In genomic region chr19:15461694-15462093, GRCh38 we compare ENCODE assay signal across 16 cellular contexts. TPM values are rescaled to one million over a fixed set of nuclear protein-coding genes. Genes with fewer than 3 reads are reported as not detected.
A peak's percentile ranks its signal among the peaks of the same experiment; 100 is the strongest.
DNase-seq lines count a peak whose midpoint lies in the region; ATAC-seq and TF ChIP-seq lines count a peak whose summit lies in the region.
"Had no signal": no experiment of that assay in that cellular context is flagged by ENCODE, and none has a peak within 500 bp of the region (broad histone marks: within the 10 kb centered on the region; RNA-seq: fewer than 3 reads in every experiment).

No MANE protein-coding gene starts in this region.

- H3K9me3 Mint-ChIP-seq in activated T-cell treated with anti-CD3 and anti-CD28 coated beads, Interleukin-2, amount 50 U/mL, for 72 hours = no peaks in the 10 kb centered on the region
- no peaks in the 10 kb centered on the region for H3K9me3 Mint-ChIP-seq in activated CD8-positive, alpha-beta T cell treated with anti-CD3 and anti-CD28 coated beads, Interleukin-2, amount 10 ng/mL, durations not matched to agents 7 days and 5 days (ENCODE audit: insufficient read depth)
- H3K9me3 Mint-ChIP-seq: mesothelial cell of epicardium had no signal

- H3K9me3 ChIP-seq in osteoblast (ENCODE audit: low read depth, low read length) = no peaks in the 10 kb centered on the region
- H3K9me3 ChIP-seq: tibial nerve had no signal

- H3K27ac Mint-ChIP-seq in activated T-cell treated with anti-CD3 and anti-CD28 coated beads, Interleukin-2, amount 50 U/mL, for 72 hours = peak overlapping the region; percentile 88
- peak overlapping the region; percentile 67 for H3K27ac Mint-ChIP-seq in activated CD8-positive, alpha-beta T cell treated with anti-CD3 and anti-CD28 coated beads, Interleukin-2, amount 10 ng/mL, durations not matched to agents 7 days and 5 days
- H3K27ac Mint-ChIP-seq: mesothelial cell of epicardium had no signal

- no peak for TF ChIP-seq CTCF in osteoblast (IDR thresholded peaks at IDR 0.05; ENCODE audit: extremely low read depth, low read depth, low read length)

- peaks cover under 1% of the 10 kb centered on the region for H3K4me1 ChIP-seq in osteoblast (ENCODE audit: insufficient read depth, low read length)

- H3K79me2 ChIP-seq in osteoblast (ENCODE audit: insufficient read depth, low read length) = no peaks in the 10 kb centered on the region

- no peak for DNase-seq in activated T-cell treated with anti-CD3 and anti-CD28 coated beads, Interleukin-2, amount 50 U/mL, for 72 hours
- no peak for DNase-seq in activated T-cell treated with anti-CD3 and anti-CD28 coated beads for 4 hours
- no peak for DNase-seq in activated CD8-positive, alpha-beta T cell treated with anti-CD3 and anti-CD28 coated beads, Interleukin-2, amount 10 ng/mL, durations not matched to agents 7 days and 5 days
- DNase-seq in osteoblast (ENCODE audit: insufficient read length, low spot score, missing footprints) = peak; percentile 61
- DNase-seq: DMS153; NCI-H1105 treated with DMSO at 0.1 percent for 48 hours; NCI-H2227 treated with DMSO at 0.1 percent for 48 hours; occipital lobe; stimulated activated CD4-positive, alpha-beta T cell treated with anti-CD3 and anti-CD28 coated beads, Interleukin-2, amount 100 ng/mL, for 48 hours; SW 1271 had no signal

- ATAC-seq in activated T-cell treated with anti-CD3 and anti-CD28 coated beads, Interleukin-2, amount 50 U/mL, for 72 hours (replicated peaks in 1 of 2) = no peak
- ATAC-seq in activated CD8-positive, alpha-beta T cell treated with anti-CD3 and anti-CD28 coated beads, Interleukin-2, amount 10 ng/mL, durations not matched to agents 7 days and 5 days = no peak
- ATAC-seq in HG03378 (IDR thresholded peaks at IDR 0.05; ENCODE audit: unreplicated experiment) (no peak), GM21390 (IDR thresholded peaks at IDR 0.05; ENCODE audit: unreplicated experiment) (no peak)

- CTCF ChIA-PET in activated CD8-positive, alpha-beta T cell treated with anti-CD3 and anti-CD28 coated beads, Interleukin-2, amount 10 ng/mL, durations not matched to agents 7 days and 5 days (lab: Charles Lee) = interaction anchor here (0.7 to 2.5 kb wide), 3 partner anchors 42 to 94 kb away, joined by 3 to 36 read pairs (median 5); partner anchors contain the start of gene AKAP8L

- H3K27me3 ChIP-seq in osteoblast (ENCODE audit: insufficient read depth, low read length) = peaks cover 29% of the 10 kb centered on the region

- no peak overlapping the region for H2AFZ ChIP-seq in osteoblast (ENCODE audit: low read length)

- H3K4me3 ChIP-seq in osteoblast (ENCODE audit: insufficient read depth, low read length) = no peak overlapping the region
- H3K4me3 ChIP-seq: tibial nerve had no signal

- peaks cover 9 to 14% of the 10 kb centered on the region in 2 donors for H3K36me3 Mint-ChIP-seq in activated T-cell treated with anti-CD3 and anti-CD28 coated beads, Interleukin-2, amount 50 U/mL, for 72 hours (ENCODE audit: insufficient read depth in 2 of 2)
- H3K36me3 Mint-ChIP-seq in activated CD8-positive, alpha-beta T cell treated with anti-CD3 and anti-CD28 coated beads, Interleukin-2, amount 10 ng/mL, durations not matched to agents 7 days and 5 days (ENCODE audit: low read depth) = peaks cover 55% of the 10 kb centered on the region
- H3K36me3 Mint-ChIP-seq: mesothelial cell of epicardium had no signal

- peak overlapping the region; percentile 24 to 98 for H3K4me3 Mint-ChIP-seq in activated T-cell treated with anti-CD3 and anti-CD28 coated beads, Interleukin-2, amount 50 U/mL, for 72 hours
- H3K4me3 Mint-ChIP-seq in activated CD8-positive, alpha-beta T cell treated with anti-CD3 and anti-CD28 coated beads, Interleukin-2, amount 10 ng/mL, durations not matched to agents 7 days and 5 days = peak overlapping the region; percentile 90
- H3K4me3 Mint-ChIP-seq: mesothelial cell of epicardium had no signal

- H3K4me2 ChIP-seq in osteoblast (ENCODE audit: insufficient read depth, low read length) = no peak overlapping the region

- H3K36me3 ChIP-seq in osteoblast (ENCODE audit: insufficient read depth, low read length) = no peaks in the 10 kb centered on the region
- H3K36me3 ChIP-seq: tibial nerve had no signal

- H3K27me3 Mint-ChIP-seq in activated T-cell treated with anti-CD3 and anti-CD28 coated beads, Interleukin-2, amount 50 U/mL, for 72 hours (ENCODE audit: low read depth) = no peaks in the 10 kb centered on the region
- H3K27me3 Mint-ChIP-seq in activated CD8-positive, alpha-beta T cell treated with anti-CD3 and anti-CD28 coated beads, Interleukin-2, amount 10 ng/mL, durations not matched to agents 7 days and 5 days (ENCODE audit: low read depth) = no peaks in the 10 kb centered on the region

- H3K27ac ChIP-seq in osteoblast (ENCODE audit: low read depth, low read length) = no peak overlapping the region
- H3K27ac ChIP-seq: RWPE1, tibial nerve had no signal

- POLR2A ChIA-PET in activated CD8-positive, alpha-beta T cell treated with anti-CD3 and anti-CD28 coated beads, Interleukin-2, amount 10 ng/mL, durations not matched to agents 7 days and 5 days (lab: Charles Lee) = interaction anchor here (0.6 to 2.9 kb wide), 2 partner anchors 11 to 53 kb away, joined by 3 to 22 read pairs; partner anchors contain the start of gene WIZ

- H4K20me1 ChIP-seq in osteoblast (ENCODE audit: insufficient read depth, low read length) = no peaks in the 10 kb centered on the region

- H3K4me1 Mint-ChIP-seq in activated T-cell treated with anti-CD3 and anti-CD28 coated beads, Interleukin-2, amount 50 U/mL, for 72 hours (ENCODE audit: low read depth) = peaks cover 41% of the 10 kb centered on the region
- H3K4me1 Mint-ChIP-seq in activated CD8-positive, alpha-beta T cell treated with anti-CD3 and anti-CD28 coated beads, Interleukin-2, amount 10 ng/mL, durations not matched to agents 7 days and 5 days (ENCODE audit: low read depth) = peaks cover 48% of the 10 kb centered on the region
- H3K4me1 Mint-ChIP-seq: mesothelial cell of epicardium had no signal

RNA-seq across cellular contexts. Expression of gene RASAL3, which starts 2.6 kb away (rescaled TPM):
- 100 to 1,000 TPM; 112 to 128 TPM for total RNA-seq in activated T-cell treated with anti-CD3 and anti-CD28 coated beads, Interleukin-2, amount 50 U/mL, for 72 hours
- total RNA-seq in activated CD8-positive, alpha-beta T cell treated with anti-CD3 and anti-CD28 coated beads, Interleukin-2, amount 10 ng/mL, durations not matched to agents 7 days and 5 days = 100 to 1,000 TPM; 104 to 107 TPM
- under 0.01 TPM in 2 replicates for total RNA-seq in osteoblast
- total RNA-seq: kidney epithelial cell, mesothelial cell of epicardium had no signal

RNA-seq across cellular contexts. Expression of gene WIZ, which starts 11.9 kb away (rescaled TPM):
- total RNA-seq in activated T-cell treated with anti-CD3 and anti-CD28 coated beads, Interleukin-2, amount 50 U/mL, for 72 hours = 10 to 100 TPM; 13.4 to 14.8 TPM
- 10 to 100 TPM; 31.6 to 32.7 TPM for total RNA-seq in activated CD8-positive, alpha-beta T cell treated with anti-CD3 and anti-CD28 coated beads, Interleukin-2, amount 10 ng/mL, durations not matched to agents 7 days and 5 days
- total RNA-seq in osteoblast = 8.3 and 9.8 TPM in 2 replicates

RNA-seq across cellular contexts. Expression of gene PGLYRP2, which starts 17.6 kb away (rescaled TPM):
- total RNA-seq in activated T-cell treated with anti-CD3 and anti-CD28 coated beads, Interleukin-2, amount 50 U/mL, for 72 hours = under 1 TPM in 1 of 2 donors, not detected in 1; 0.21 TPM
- not detected for total RNA-seq in activated CD8-positive, alpha-beta T cell treated with anti-CD3 and anti-CD28 coated beads, Interleukin-2, amount 10 ng/mL, durations not matched to agents 7 days and 5 days
- total RNA-seq in osteoblast = not detected in 2 replicates
- total RNA-seq: kidney epithelial cell, mesothelial cell of epicardium, occipital lobe, tibial nerve had no signal

RNA-seq across cellular contexts. Expression of gene AKAP8L, which starts 42.9 kb away (rescaled TPM):
- total RNA-seq in activated T-cell treated with anti-CD3 and anti-CD28 coated beads, Interleukin-2, amount 50 U/mL, for 72 hours = 100 to 1,000 TPM; 105 to 124 TPM
- total RNA-seq in activated CD8-positive, alpha-beta T cell treated with anti-CD3 and anti-CD28 coated beads, Interleukin-2, amount 10 ng/mL, durations not matched to agents 7 days and 5 days = 10 to 100 TPM; 83.8 to 86.7 TPM
- total RNA-seq in osteoblast = 63.9 and 69.5 TPM in 2 replicates

RNA-seq across cellular contexts. Expression of gene CYP4F22, which starts 46.6 kb away (rescaled TPM):
- total RNA-seq in activated T-cell treated with anti-CD3 and anti-CD28 coated beads, Interleukin-2, amount 50 U/mL, for 72 hours = 1 to 10 TPM in 1 of 2 donors, under 1 TPM in 1; 0.84 to 1.2 TPM
- 1 to 10 TPM; 5.8 to 6.2 TPM for total RNA-seq in activated CD8-positive, alpha-beta T cell treated with anti-CD3 and anti-CD28 coated beads, Interleukin-2, amount 10 ng/mL, durations not matched to agents 7 days and 5 days
- total RNA-seq in osteoblast = not detected in 2 replicates
- total RNA-seq: kidney epithelial cell, mesothelial cell of epicardium, occipital lobe had no signal

Comparison
In these comparisons a context has a peak if more than half of its experiments do, and no peak if none do; other contexts are left out.
1. RNA of gene RASAL3, which starts 2.6 kb away (total RNA-seq): 112 to 128 TPM in activated T-cell treated with anti-CD3 and anti-CD28 coated beads, Interleukin-2, amount 50 U/mL, for 72 hours and 104 to 107 TPM in activated CD8-positive, alpha-beta T cell treated with anti-CD3 and anti-CD28 coated beads, Interleukin-2, amount 10 ng/mL, durations not matched to agents 7 days and 5 days; under 0.01 TPM in osteoblast; every median in the first group is over 100 times any median in the second.